ENCODE assay signal across 8 cellular contexts in the genomic region with DNA sequence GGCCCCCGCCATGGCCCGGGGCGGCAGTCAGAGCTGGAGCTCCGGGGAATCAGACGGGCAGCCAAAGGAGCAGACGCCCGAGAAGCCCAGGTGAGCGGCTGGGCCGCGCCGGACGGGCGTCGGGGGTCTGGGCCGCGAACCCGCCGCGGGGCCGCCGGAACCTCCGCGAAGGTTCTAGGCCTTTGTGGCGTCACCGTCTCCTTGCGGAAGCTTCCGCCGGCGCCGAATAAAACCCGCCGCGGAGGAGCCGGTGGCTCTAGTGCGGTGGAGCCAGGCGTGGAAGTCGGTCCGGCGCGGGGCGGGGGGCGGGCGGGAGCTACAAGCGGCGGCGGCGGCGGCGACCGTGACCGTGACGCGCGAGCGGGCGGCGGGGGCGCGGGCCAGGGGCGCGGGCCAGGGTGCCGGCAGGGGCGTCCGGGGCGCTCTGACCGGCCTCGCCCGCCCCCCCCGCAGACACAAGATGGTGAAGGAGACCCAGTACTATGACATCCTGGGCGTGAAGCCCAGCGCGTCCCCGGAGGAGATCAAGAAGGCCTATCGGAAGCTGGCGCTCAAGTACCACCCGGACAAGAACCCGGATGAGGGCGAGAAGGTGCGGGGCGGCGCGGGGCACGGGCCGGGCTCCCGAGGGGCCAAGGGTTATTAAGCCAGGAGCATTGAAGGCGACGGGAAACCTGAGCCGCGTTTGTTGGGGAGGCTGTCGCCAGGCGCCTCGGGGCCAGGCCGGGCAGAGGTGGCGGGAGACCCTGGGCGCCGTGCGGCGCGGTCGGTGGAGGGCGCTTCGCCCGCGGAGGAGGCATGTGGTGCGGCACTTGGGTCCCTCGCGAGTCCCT. TPM values are rescaled to one million over a fixed set of nuclear protein-coding genes. Genes with fewer than 3 reads are reported as not detected.
DNase-seq lines count a peak whose midpoint lies in the region; ATAC-seq and TF ChIP-seq lines count a peak whose summit lies in the region.

A gene (plus strand): TSS at position 259 of the 833 bp plus-strand sequence. CDS start 202 bp downstream, at position 461.

- peaks cover 30% of the 10 kb centered on the region for H3K4me1 Mint-ChIP-seq in activated naive CD8-positive, alpha-beta T cell (ENCODE audit: low read depth)

- peak; percentile 33 for TF ChIP-seq POLR2A in prostate gland (IDR thresholded peaks at IDR 0.05)
- TF ChIP-seq POLR2A in tibial nerve (IDR thresholded peaks at IDR 0.05), result peak in 1 of 2 donors; percentile 23

- WGBS in prostate gland, result 2% methylated on average over 40 of the region's 107 CpGs
- 2 to 6% methylated on average over 31 to 37 of the region's 107 CpGs for WGBS in tibial nerve, 2 donors

- DNase-seq in ELF-1 (ENCODE audit: low read depth, low spot score) (peak; percentile 62), PC-3 (no peak), cardiac muscle cell (ENCODE audit: low read depth in 1 of 2, low spot score in 1 of 2) (peak in 1 of 2 donors; percentile 71), prostate gland (ENCODE audit: low spot score) (peak; percentile 34), tibial nerve (ENCODE audit: low spot score in 2 of 2) (peak; percentile 23 to 38), NCI-H1694 treated with DMSO at 0.1 percent for 48 hours (lab: John Stamatoyannopoulos, UW) (no peak), DMS79 treated with DMSO at 0.1 percent for 48 hours (lab: John Stamatoyannopoulos, UW) (no peak)

- H3K36me3 ChIP-seq in PC-3 (ENCODE audit: low read depth, low read length) (no peaks in the 10 kb centered on the region), cardiac muscle cell (no peaks in the 10 kb centered on the region), prostate gland (no peaks in the 10 kb centered on the region), tibial nerve (no peaks in the 10 kb centered on the region)

- H3K27ac Mint-ChIP-seq in activated naive CD8-positive, alpha-beta T cell, result peak within 1 kb of the TSS; percentile 92

- CTCF ChIA-PET in PC-3 (lab: Charles Lee), result no interaction called here

- H3K4me1 ChIP-seq in PC-3 (ENCODE audit: insufficient read depth, low read length) (peaks cover 22% of the 10 kb centered on the region), cardiac muscle cell (ENCODE audit: low read depth) (peaks cover 19% of the 10 kb centered on the region), prostate gland (replicated peaks) (peaks cover 3% of the 10 kb centered on the region), tibial nerve (peaks cover 0 to 30% (median 12%) of the 10 kb centered on the region in 4 donors)

- H3K4me3 ChIP-seq in PC-3 (ENCODE audit: low read length), result peak within 1 kb of the TSS; percentile 68
- no peak within 1 kb of the TSS for H3K4me3 ChIP-seq in cardiac muscle cell
- H3K4me3 ChIP-seq in prostate gland, result peak within 1 kb of the TSS; percentile 57 to 60
- H3K4me3 ChIP-seq in tibial nerve, result peak within 1 kb of the TSS; percentile 44 to 78 (median 72)

- peak within 1 kb of the TSS; percentile 89 for H3K4me2 ChIP-seq in PC-3 (ENCODE audit: low read length)

- TF ChIP-seq EP300 in tibial nerve (IDR thresholded peaks at IDR 0.05), result no peak

- H3K9me3 ChIP-seq in PC-3 (ENCODE audit: low read length) (no peaks in the 10 kb centered on the region), cardiac muscle cell (ENCODE audit: low read depth) (no peaks in the 10 kb centered on the region), prostate gland (no peaks in the 10 kb centered on the region), tibial nerve (no peaks in the 10 kb centered on the region)

- POLR2A ChIA-PET in PC-3 (lab: Charles Lee; ENCODE audit: unreplicated experiment), result no interaction called here

- no peaks in the 10 kb centered on the region for H3K9me3 Mint-ChIP-seq in activated naive CD8-positive, alpha-beta T cell (ENCODE audit: low read depth)

- peak; percentile 27; the same call in 1 of the 2 replicates for ATAC-seq in PC-3

- H3K27me3 ChIP-seq in PC-3 (ENCODE audit: low read length), result peaks cover 8% of the 10 kb centered on the region
- H3K27me3 ChIP-seq in cardiac muscle cell, result peaks cover 8% of the 10 kb centered on the region
- H3K27me3 ChIP-seq in prostate gland (replicated peaks; ENCODE audit: insufficient read depth), result no peaks in the 10 kb centered on the region
- H3K27me3 ChIP-seq in tibial nerve, result no peaks in the 10 kb centered on the region

- H3K79me2 ChIP-seq in PC-3 (ENCODE audit: low read length), result no peaks in the 10 kb centered on the region

- H3K9me2 ChIP-seq in PC-3 (replicated peaks; ENCODE audit: low read length), result no peaks in the 10 kb centered on the region

- peak within 1 kb of the TSS; percentile 89 for H3K4me3 Mint-ChIP-seq in activated naive CD8-positive, alpha-beta T cell

- no peaks in the 10 kb centered on the region for H3K27me3 Mint-ChIP-seq in activated naive CD8-positive, alpha-beta T cell

- no peaks in the 10 kb centered on the region for H4K20me1 ChIP-seq in PC-3 (ENCODE audit: low read length)

- no peak for TF ChIP-seq CTCF in PC-3 (conservative IDR thresholded peaks at IDR 0.05; ENCODE audit: low read depth, low read length)
- TF ChIP-seq CTCF in cardiac muscle cell (IDR thresholded peaks at IDR 0.05; ENCODE audit: low read depth, low read length), result peak; percentile 21
- peak in 2 of 4 experiments; percentile 25 for TF ChIP-seq CTCF in prostate gland (IDR thresholded peaks at IDR 0.05)
- TF ChIP-seq CTCF in tibial nerve (IDR thresholded peaks at IDR 0.05), result no peak

- peak within 1 kb of the TSS; percentile 40 for H3K9ac ChIP-seq in PC-3 (ENCODE audit: low read length)

- H3F3A ChIP-seq in PC-3 (ENCODE audit: low read length, unreplicated experiment), result no peaks in the 10 kb centered on the region

- no TSS peak for BruUV-seq in PC-3 (replicated peaks; lab: Mats Ljungman, UMichigan)

- intact Hi-C loops in PC-3 (cut with micrococcal nuclease), result no loop called here
- intact Hi-C loops in prostate gland (cut with DNase I), result no loop called here

- H3K36me3 Mint-ChIP-seq in activated naive CD8-positive, alpha-beta T cell, result peaks cover 3% of the 10 kb centered on the region

- H3K27ac ChIP-seq in PC-3 (ENCODE audit: low read length) (no peak within 1 kb of the TSS), cardiac muscle cell (peak within 1 kb of the TSS; percentile 89), prostate gland (peak within 1 kb of the TSS; percentile 90 to 93), tibial nerve (peak within 1 kb of the TSS; percentile 60 to 84 (median 76))

- peak within 1 kb of the TSS; percentile 95 for H2AFZ ChIP-seq in PC-3 (ENCODE audit: low read length)

RNA-seq across cellular contexts. Expression of the gene that starts here (rescaled TPM):
- total RNA-seq in PC-3 (2014; rRNA removed) (1.3 and 5.4 TPM in 2 replicates), cardiac muscle cell (1.4 and 3.2 TPM in 2 replicates), prostate gland (10 to 100 TPM; 32.1 to 43.7 TPM), tibial nerve (10 to 100 TPM; 14.2 to 16.9 (median 16.4) TPM)
- polyA plus RNA-seq in cardiac muscle cell, result 3.4 and 4.9 TPM in 2 replicates

Comparison
In these comparisons a context has a peak if more than half of its experiments do, and no peak if none do; other contexts are left out.
1. DNase-seq: peak in ELF-1 (single experiment), prostate gland (single experiment) and tibial nerve (2 of 2); none in PC-3 (single experiment), NCI-H1694 treated with DMSO at 0.1 percent for 48 hours (single experiment) and DMS79 treated with DMSO at 0.1 percent for 48 hours (single experiment).